Comparison of ENCODE assay signal across 20 cellular contexts in the genomic region with DNA sequence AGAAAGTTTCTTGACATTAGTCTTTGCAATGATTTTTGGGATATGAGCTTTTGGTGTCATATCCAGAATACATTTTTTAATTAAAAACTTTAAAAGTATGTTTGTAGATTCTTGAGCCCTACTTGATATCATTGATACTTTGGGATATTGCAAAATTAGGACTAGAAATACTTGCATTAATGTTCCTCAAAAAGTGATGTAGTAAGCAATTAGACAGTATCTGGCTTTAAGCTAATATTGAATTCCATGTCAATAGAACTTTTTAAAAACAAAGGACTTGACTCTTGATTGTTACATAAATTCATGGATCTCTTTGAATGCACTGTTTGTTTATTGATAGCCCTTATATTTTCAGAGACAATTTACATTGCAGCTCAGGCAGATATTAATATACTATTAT. TPM values are rescaled to one million over a fixed set of nuclear protein-coding genes. Genes with fewer than 3 reads are reported as not detected.
A peak's percentile ranks its signal among the peaks of the same experiment; 100 is the strongest.
DNase-seq lines count a peak whose midpoint lies in the region; ATAC-seq, FAIRE-seq and TF ChIP-seq lines count a peak whose summit lies in the region.
"Had no signal": no experiment of that assay in that cellular context is flagged by ENCODE, and none has a peak within 500 bp of the region (broad histone marks: within the 10 kb centered on the region; RNA-seq: fewer than 3 reads in every experiment).

No MANE protein-coding gene starts in this region.

- H3K27ac ChIP-seq in A549 = no peak overlapping the region
- H3K27ac ChIP-seq in OCI-LY7 (ENCODE audit: low read depth, low read length, poor library complexity, severe bottlenecking) = no peak overlapping the region
- H3K27ac ChIP-seq in right atrium auricular region = no peak overlapping the region
- H3K27ac ChIP-seq: C4-2B, GM23248 had no signal

- H3K4me2 ChIP-seq in A549 (no peak overlapping the region), OCI-LY7 (ENCODE audit: low read length) (no peak overlapping the region)

- ATAC-seq in A549 (no peak), HG02642 (IDR thresholded peaks at IDR 0.05; ENCODE audit: poor library complexity, unreplicated experiment) (no peak)
- ATAC-seq: CD8-positive, alpha-beta T cell had no signal

- no peak for TF ChIP-seq RAD21 in A549 (conservative IDR thresholded peaks at IDR 0.05 in 1 of 2, IDR thresholded peaks at IDR 0.05 in 1 of 2)

- TSS peak; percentile 34 for BruUV-seq in OCI-LY7 (replicated peaks; lab: Mats Ljungman, UMichigan)

- TF ChIP-seq CTCF in A549 (IDR thresholded peaks at IDR 0.05) = no peak
- TF ChIP-seq CTCF in D721Med (IDR thresholded peaks at IDR 0.05; ENCODE audit: insufficient read depth, missing control alignments) = no peak
- no peak for TF ChIP-seq CTCF in OCI-LY7 (conservative IDR thresholded peaks at IDR 0.05; ENCODE audit: low read length)
- TF ChIP-seq CTCF in right atrium auricular region (IDR thresholded peaks at IDR 0.05) = no peak

- H3K9me3 ChIP-seq in A549 = no peaks in the 10 kb centered on the region
- no peaks in the 10 kb centered on the region for H3K9me3 ChIP-seq in OCI-LY7 (ENCODE audit: low read length)
- no peaks in the 10 kb centered on the region for H3K9me3 ChIP-seq in right atrium auricular region
- H3K9me3 ChIP-seq: Caco-2 had no signal

- H3K27me3 ChIP-seq in right atrium auricular region = no peaks in the 10 kb centered on the region

- CTCF ChIA-PET in A549 (lab: Yijun Ruan, JAX) (interaction anchor here (1.2 to 1.5 kb wide), 2 partner anchors 11 to 15 kb away, joined by 3 to 5 read pairs; no protein-coding TSS in a partner anchor), OCI-LY7 (lab: Charles Lee; ENCODE audit: unreplicated experiment) (no interaction called here)

- H3K79me2 ChIP-seq in OCI-LY7 (ENCODE audit: insufficient read depth, low read depth, low read length) = no peaks in the 10 kb centered on the region

- no peak for DNase-seq in A549 (ENCODE audit: low read depth in 1 of 2, low spot score in 1 of 2)
- no peak for DNase-seq in D721Med (ENCODE audit: insufficient read length, low spot score)
- no peak for DNase-seq in OCI-LY7 (ENCODE audit: low spot score)
- DNase-seq in medulla oblongata (ENCODE audit: extremely low spot score) = no peak
- DNase-seq in right atrium auricular region (ENCODE audit: low spot score) = no peak
- DNase-seq: 8988T; Caco-2; CD4-positive, CD25-positive, alpha-beta regulatory T cell; CD8-positive, alpha-beta T cell; DMS 273 treated with DMSO at 0.1 percent for 48 hours; DMS79; EL; GDM1; GM23248; H7; HCEC 1CT had no signal

- POLR2A ChIA-PET in A549 (lab: Yijun Ruan, JAX) = interaction anchor here (0.5 kb wide), 1 partner anchor 1325 kb away, joined by 4 read pairs; no protein-coding TSS in a partner anchor
- POLR2A ChIA-PET in OCI-LY7 (lab: Charles Lee) = interaction anchor here (1.5 to 1.6 kb wide), 3 partner anchors 10 to 16 kb away, joined by 3 to 9 read pairs (median 4); a partner anchor contains a TSS

- no peak overlapping the region for H3K4me3 ChIP-seq in A549
- H3K4me3 ChIP-seq in OCI-LY7 (ENCODE audit: low read depth, low read length, poor library complexity, severe bottlenecking) = no peak overlapping the region
- no peak overlapping the region for H3K4me3 ChIP-seq in right atrium auricular region
- H3K4me3 ChIP-seq: GM23248 had no signal

- intact Hi-C loops in OCI-LY7 (cut with micrococcal nuclease; ENCODE audit: unreplicated experiment) = no loop called here

- H3K4me1 ChIP-seq in A549 (no peaks in the 10 kb centered on the region), OCI-LY7 (ENCODE audit: insufficient read depth, low read length, poor library complexity, severe bottlenecking) (peaks cover 24% of the 10 kb centered on the region), right atrium auricular region (no peaks in the 10 kb centered on the region)
- H3K4me1 ChIP-seq: Caco-2 had no signal

- no peak overlapping the region for H2AFZ ChIP-seq in OCI-LY7 (ENCODE audit: low read length)
- H2AFZ ChIP-seq: GM23248 had no signal

- H4K20me1 ChIP-seq in OCI-LY7 (ENCODE audit: insufficient read depth, low read length) = no peaks in the 10 kb centered on the region

- no peak for TF ChIP-seq EP300 in A549 (IDR thresholded peaks at IDR 0.05)

- peak; percentile 28 for FAIRE-seq in A549 (lab: Jason Lieb, UNC)
- FAIRE-seq in D721Med (lab: Jason Lieb, UNC) = peak; percentile 16
- FAIRE-seq: GM12891, H1 had no signal

- H3K36me3 ChIP-seq in OCI-LY7 (ENCODE audit: insufficient read depth, low read length) (peaks cover 96% of the 10 kb centered on the region), right atrium auricular region (peaks cover 81% of the 10 kb centered on the region)

- no peaks in the 10 kb centered on the region for H3K9me2 ChIP-seq in OCI-LY7 (ENCODE audit: insufficient read depth, low read length)

- TF ChIP-seq POLR2A in A549 (IDR thresholded peaks at IDR 0.05; ENCODE audit: low read length) = no peak

TF ChIP-seq in A549, 52 proteins besides CTCF, POLR2A, EP300 and RAD21:
- no peak for TF ChIP-seq CHD4 (IDR thresholded peaks at IDR 0.05; ENCODE audit: borderline replicate concordance)
- TF ChIP-seq MAFK (IDR thresholded peaks at IDR 0.05; ENCODE audit: partially characterized antibody) = peak; percentile 50

RNA-seq across cellular contexts. Expression of a gene that starts 15.6 kb away (rescaled TPM):
- 21.5 and 27.3 TPM in 2 replicates for polyA plus RNA-seq in A549 (2011; rRNA removed)
- 25.0 and 27.9 TPM in 2 replicates for polyA plus RNA-seq in A549 (2012; cell fraction: cytosol; rRNA removed)
- 30.6 and 40.0 TPM in 2 replicates for polyA plus RNA-seq in A549 (2012; cell fraction: nucleus; rRNA removed)
- 27.1 to 33.1 TPM (median 31.5 TPM) in 3 replicates for polyA plus RNA-seq in A549 (2017; fragmentation: RNase III; extraction: RNeasy Plus Mini Kit Qiagen cat#74134 plus additional on column Dnase treatment)
- 25.6 and 27.6 TPM in 2 replicates for polyA minus RNA-seq in A549 (2011; rRNA and poly(A)+ RNA removed)
- 45.6 and 54.4 TPM in 2 replicates for total RNA-seq in OCI-LY7 (2014; rRNA removed; shearing (Covaris generic))
- total RNA-seq in OCI-LY7 (2022) = 99.9 and 107 TPM in 2 replicates
- 10 to 100 TPM; 11.6 to 25.0 TPM for total RNA-seq in right atrium auricular region
